Comparison of ENCODE assay signal across 37 cellular contexts in genomic region chr16:21021316-21021715, GRCh38.
"Had no signal": no experiment of that assay in that cellular context is flagged by ENCODE, and none has a peak within 500 bp of the region (broad histone marks: within the 10 kb centered on the region; RNA-seq: fewer than 3 reads in every experiment).

No MANE protein-coding gene starts in this region.

- H3K27ac ChIP-seq: adrenal gland, body of pancreas, brain microvascular endothelial cell, breast epithelium, VCaP had no signal

- H3K36me3 ChIP-seq: adrenal gland, brain microvascular endothelial cell, breast epithelium had no signal

- H3K27me3 ChIP-seq: adrenal gland, body of pancreas, brain microvascular endothelial cell, breast epithelium had no signal

- H3K4me3 ChIP-seq: adrenal gland, body of pancreas, breast epithelium had no signal

- FAIRE-seq: astrocyte, TTC549 had no signal

- H3K36me3 Mint-ChIP-seq: activated naive CD4-positive, alpha-beta T cell treated with anti-CD3 and anti-CD28 coated beads, Interleukin-2, amount 50 U/mL, for 72 hours; activated naive CD8-positive, alpha-beta T cell treated with anti-CD3 and anti-CD28 coated beads for 36 hours had no signal

- H3K4me1 ChIP-seq: adrenal gland, body of pancreas, breast epithelium had no signal

- H3K9me3 Mint-ChIP-seq: activated CD4-positive, alpha-beta T cell treated with anti-CD3 and anti-CD28 coated beads, Interleukin-2, amount 10 ng/mL, durations not matched to agents 7 days and 5 days; activated CD8-positive, alpha-beta T cell treated with anti-CD3 and anti-CD28 coated beads for 36 hours; activated naive CD4-positive, alpha-beta T cell treated with anti-CD3 and anti-CD28 coated beads for 36 hours; activated naive CD8-positive, alpha-beta T cell treated with anti-CD3 and anti-CD28 coated beads for 36 hours; activated T-cell treated with anti-CD3 and anti-CD28 coated beads, Interleukin-2, amount 50 U/mL, for 4 hours; activated T-cell treated with anti-CD3 and anti-CD28 coated beads, Interleukin-2, amount 50 U/mL, for 72 hours; activated T-helper 1 cell treated with anti-CD3 and anti-CD28 coated beads, Interleukin-12 subunit alpha, Interleukin-12 subunit beta, Interleukin-2, Interleukin-4 antibody, amounts not matched to agents 30 ng/mL and 10 ng/mL and 1 ng/mL, durations not matched to agents 14 hours and 24 hours and 36 hours; activated T-helper 17 cell treated with anti-CD3 and anti-CD28 coated beads, Interleukin-2, amount 50 U/mL, for 72 hours; T-helper 1 cell treated with Interleukin-12 subunit alpha and Interleukin-12 subunit beta and Interleukin-4 antibody, amounts not matched to agents 30 μg/mL and 1 μg/mL, for 36 hours had no signal

- ATAC-seq: activated CD4-positive, alpha-beta T cell treated with anti-CD3 and anti-CD28 coated beads for 36 hours; activated CD4-positive, CD25-positive, alpha-beta regulatory T cell treated with anti-CD3 and anti-CD28 coated beads, Interleukin-2, amount 50 U/mL, for 24 hours; activated CD8-positive, alpha-beta T cell treated with anti-CD3 and anti-CD28 coated beads for 36 hours; activated naive CD4-positive, alpha-beta T cell treated with anti-CD3 and anti-CD28 coated beads, Interleukin-2, amount 50 U/mL, for 72 hours; activated T-cell treated with anti-CD3 and anti-CD28 coated beads, Interleukin-2, amount 50 U/mL, for 4 hours; activated T-cell treated with anti-CD3 and anti-CD28 coated beads, Interleukin-2, amount 50 U/mL, for 72 hours; activated T-helper 17 cell treated with anti-CD3 and anti-CD28 coated beads, Interleukin-2, amount 50 U/mL, for 72 hours; body of pancreas had no signal

- DNase-seq: activated CD4-positive, alpha-beta T cell treated with anti-CD3 and anti-CD28 coated beads for 1 hour; activated CD4-positive, alpha-beta T cell treated with anti-CD3 and anti-CD28 coated beads for 36 hours; activated CD4-positive, alpha-beta T cell treated with anti-CD3 and anti-CD28 coated beads for 48 hours; activated CD4-positive, alpha-beta T cell treated with anti-CD3 and anti-CD28 coated beads, Interleukin-2, amount 10 ng/mL, durations not matched to agents 7 days and 5 days; activated CD4-positive, alpha-beta T cell treated with anti-CD3 and anti-CD28 coated beads, Interleukin-2, amount 50 U/mL, for 48 hours; activated CD4-positive, CD25-positive, alpha-beta regulatory T cell; activated CD8-positive, alpha-beta memory T cell treated with anti-CD3 and anti-CD28 coated beads, Interleukin-2, amount 50 U/mL, for 4 hours; activated CD8-positive, alpha-beta T cell treated with anti-CD3 and anti-CD28 coated beads for 36 hours; activated effector memory CD4-positive, alpha-beta T cell treated with anti-CD3 and anti-CD28 coated beads, Interleukin-2, amount 50 U/mL, for 16 hours; activated gamma-delta T cell treated with Interleukin-2 at 50 U/mL for 16 hours; activated naive CD4-positive, alpha-beta T cell; activated naive CD4-positive, alpha-beta T cell treated with anti-CD3 and anti-CD28 coated beads for 36 hours; activated naive CD4-positive, alpha-beta T cell treated with anti-CD3 and anti-CD28 coated beads, Interleukin-2, amount 50 U/mL, for 16 hours; activated naive CD8-positive, alpha-beta T cell treated with anti-CD3 and anti-CD28 coated beads for 36 hours; activated T-cell treated with anti-CD3 and anti-CD28 coated beads for 4 hours; activated T-cell treated with anti-CD3 and anti-CD28 coated beads, Interleukin-2, amount 50 U/mL, for 1 hour; activated T-cell treated with anti-CD3 and anti-CD28 coated beads, Interleukin-2, amount 50 U/mL, for 4 hours; activated T-cell treated with anti-CD3 and anti-CD28 coated beads, Interleukin-2, amount 50 U/mL, for 72 hours; adrenal gland; amniotic stem cell; aorta; body of pancreas; brain microvascular endothelial cell; central memory CD4-positive, alpha-beta T cell; T-helper 1 cell; T-helper 2 cell; T-helper 9 cell had no signal

- H3K4me3 Mint-ChIP-seq: activated CD4-positive, alpha-beta T cell treated with anti-CD3 and anti-CD28 coated beads for 36 hours; activated CD4-positive, alpha-beta T cell treated with anti-CD3 and anti-CD28 coated beads, Interleukin-2, amount 10 ng/mL, durations not matched to agents 7 days and 5 days; activated CD8-positive, alpha-beta T cell treated with anti-CD3 and anti-CD28 coated beads for 36 hours; activated naive CD4-positive, alpha-beta T cell treated with anti-CD3 and anti-CD28 coated beads for 36 hours; activated naive CD8-positive, alpha-beta T cell treated with anti-CD3 and anti-CD28 coated beads for 36 hours; activated T-cell treated with anti-CD3 and anti-CD28 coated beads, Interleukin-2, amount 50 U/mL, for 4 hours; activated T-cell treated with anti-CD3 and anti-CD28 coated beads, Interleukin-2, amount 50 U/mL, for 72 hours; activated T-helper 1 cell treated with anti-CD3 and anti-CD28 coated beads, Interleukin-12 subunit alpha, Interleukin-12 subunit beta, Interleukin-2, Interleukin-4 antibody, amounts not matched to agents 30 ng/mL and 10 ng/mL and 1 ng/mL, durations not matched to agents 14 hours and 24 hours and 36 hours; activated T-helper 17 cell treated with anti-CD3 and anti-CD28 coated beads, Interleukin-2, amount 50 U/mL, for 72 hours; T-helper 1 cell treated with Interleukin-12 subunit alpha and Interleukin-12 subunit beta and Interleukin-4 antibody, amounts not matched to agents 30 μg/mL and 1 μg/mL, for 36 hours; T-helper 2 cell treated with Interferon-gamma antibody and Interleukin-4, amounts not matched to agents 5 μg/mL and 100 μg/mL, for 36 hours had no signal

- H3K27ac Mint-ChIP-seq: activated CD4-positive, alpha-beta T cell treated with anti-CD3 and anti-CD28 coated beads for 36 hours; activated CD4-positive, alpha-beta T cell treated with anti-CD3 and anti-CD28 coated beads, Interleukin-2, amount 10 ng/mL, durations not matched to agents 7 days and 5 days; activated CD8-positive, alpha-beta T cell treated with anti-CD3 and anti-CD28 coated beads for 36 hours; activated naive CD4-positive, alpha-beta T cell treated with anti-CD3 and anti-CD28 coated beads for 36 hours; activated naive CD8-positive, alpha-beta T cell treated with anti-CD3 and anti-CD28 coated beads for 36 hours; activated T-cell treated with anti-CD3 and anti-CD28 coated beads, Interleukin-2, amount 50 U/mL, for 72 hours; activated T-helper 1 cell treated with anti-CD3 and anti-CD28 coated beads, Interleukin-12 subunit alpha, Interleukin-12 subunit beta, Interleukin-2, Interleukin-4 antibody, amounts not matched to agents 30 ng/mL and 10 ng/mL and 1 ng/mL, durations not matched to agents 14 hours and 24 hours and 36 hours; activated T-helper 17 cell treated with anti-CD3 and anti-CD28 coated beads, Interleukin-2, amount 50 U/mL, for 72 hours; T-helper 1 cell treated with Interleukin-12 subunit alpha and Interleukin-12 subunit beta and Interleukin-4 antibody, amounts not matched to agents 30 μg/mL and 1 μg/mL, for 36 hours; T-helper 2 cell treated with Interferon-gamma antibody and Interleukin-4, amounts not matched to agents 5 μg/mL and 100 μg/mL, for 36 hours had no signal

- H3K9me3 ChIP-seq: adrenal gland, body of pancreas, breast epithelium had no signal
